Comparison of ENCODE assay signal across 8 cellular contexts in the genomic region with DNA sequence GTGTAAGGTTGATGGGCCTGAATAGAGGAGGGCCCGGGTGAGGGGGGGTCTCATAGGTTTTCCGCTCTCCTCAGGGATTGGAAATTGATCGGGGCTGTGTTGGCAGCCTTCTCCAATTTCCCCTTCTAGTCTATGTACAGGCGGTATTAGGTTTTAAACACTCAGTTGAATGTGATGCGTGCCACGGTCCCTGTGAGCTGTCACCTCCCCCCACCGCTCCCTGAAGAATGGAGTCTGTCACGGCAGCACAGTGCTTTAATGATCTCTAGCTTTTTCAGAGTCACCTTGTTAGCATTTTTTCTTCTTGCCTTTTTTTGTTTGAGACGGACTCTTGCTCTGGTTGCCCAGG. TPM values are rescaled to one million over a fixed set of nuclear protein-coding genes. Genes with fewer than 3 reads are reported as not detected.
DNase-seq lines count a peak whose midpoint lies in the region; ATAC-seq and TF ChIP-seq lines count a peak whose summit lies in the region.

No MANE protein-coding gene starts in this region.

- peak overlapping the region; percentile 99 for H3K4me2 ChIP-seq in GM23338

- H3K4me3 ChIP-seq in GM23338: peak overlapping the region; percentile 98
- peak overlapping the region; percentile 92 for H3K4me3 ChIP-seq in fibroblast of mammary gland (ENCODE audit: control insufficient read depth, low read depth, low read length)

- H3K9me3 Mint-ChIP-seq in GM23338: no peaks in the 10 kb centered on the region; the same call in 2 of the 3 replicates
- H3K9me3 Mint-ChIP-seq in progenitor cell of endocrine pancreas (ENCODE audit: low read depth): no peaks in the 10 kb centered on the region

- no peaks in the 10 kb centered on the region for H3K27me3 ChIP-seq in GM23338 (ENCODE audit: insufficient read depth)

- peaks cover 34% of the 10 kb centered on the region for H3K36me3 ChIP-seq in GM23338 (ENCODE audit: insufficient read depth)

- peaks cover 9% of the 10 kb centered on the region for H3K4me1 ChIP-seq in GM23338 (ENCODE audit: insufficient read depth)

- H3K9me2 ChIP-seq in GM23338 (ENCODE audit: insufficient read depth): no peaks in the 10 kb centered on the region

- DNase-seq in ACHN (peak; percentile 22), GM23338 (ENCODE audit: low spot score) (peak; percentile 36), fibroblast of mammary gland (ENCODE audit: low read depth) (no peak), progenitor cell of endocrine pancreas (ENCODE audit: low spot score, unreplicated experiment) (no peak), LoVo (ENCODE audit: low spot score) (no peak)

- H3K36me3 Mint-ChIP-seq in GM23338 (ENCODE audit: low read depth) (peaks cover 66% of the 10 kb centered on the region), progenitor cell of endocrine pancreas (ENCODE audit: insufficient read depth) (peaks cover 36% of the 10 kb centered on the region)

- 0 out of 2 replicates have a peak overlapping the region, but pooled peaks have one; percentile 47 for H2AFZ ChIP-seq in GM23338

- H3K27me3 Mint-ChIP-seq in GM23338 (ENCODE audit: insufficient read depth, low read depth, poor library complexity): peaks cover 18% of the 10 kb centered on the region
- H3K27me3 Mint-ChIP-seq in progenitor cell of endocrine pancreas: no peaks in the 10 kb centered on the region

- peaks cover 82% of the 10 kb centered on the region for H3K79me2 ChIP-seq in GM23338 (replicated peaks; ENCODE audit: insufficient read depth)

- peaks cover 18% of the 10 kb centered on the region for H3K4me1 Mint-ChIP-seq in GM23338
- peaks cover 33% of the 10 kb centered on the region for H3K4me1 Mint-ChIP-seq in progenitor cell of endocrine pancreas (ENCODE audit: low read depth)

- H3K27ac Mint-ChIP-seq in GM23338 (peak overlapping the region; percentile 89), progenitor cell of endocrine pancreas (peak overlapping the region; percentile 99)

- H3F3A ChIP-seq in GM23338 (replicated peaks; ENCODE audit: low read depth): 0 out of 2 replicates have a peak, but pooled peaks cover 3% of the 10 kb centered on the region

- TF ChIP-seq CTCF in GM23338 (conservative IDR thresholded peaks at IDR 0.05; ENCODE audit: low read depth in 2 of 2) (no peak), fibroblast of mammary gland (conservative IDR thresholded peaks at IDR 0.05; ENCODE audit: control insufficient read depth, insufficient read depth, low read depth, low read length) (no peak), progenitor cell of endocrine pancreas (IDR thresholded peaks at IDR 0.05; ENCODE audit: unreplicated experiment) (no peak)

- H3K27ac ChIP-seq in GM23338 (ENCODE audit: low read depth): peak overlapping the region; percentile 87

- H3K4me3 Mint-ChIP-seq in GM23338 (peak overlapping the region; percentile 89), progenitor cell of endocrine pancreas (ENCODE audit: low read depth) (peak overlapping the region; percentile 86)

- in situ Hi-C loops in ACHN (cut with HindIII; ENCODE audit: low pct_ligation_motif_present, low pct_unique_long_range_greater_than_20kb, low sequenced_read_pairs): no loop called here

- ATAC-seq in GM23338 (peak; percentile 4; the same call in 2 of the 3 replicates), GM21786 (IDR thresholded peaks at IDR 0.05; ENCODE audit: unreplicated experiment) (no peak), HG03135 (IDR thresholded peaks at IDR 0.05; ENCODE audit: unreplicated experiment) (no peak)
- peak; percentile 43 for ATAC-seq in activated CD4-positive, CD25-positive, alpha-beta regulatory T cell treated with anti-CD3 and anti-CD28 coated beads, Interleukin-2, amount 50 U/mL, for 24 hours

- H4K20me1 ChIP-seq in GM23338 (replicated peaks; ENCODE audit: insufficient read depth): peaks cover 46% of the 10 kb centered on the region

TF ChIP-seq in GM23338, 12 proteins besides CTCF, POLR2A, EP300 and RAD21 (continues in another document):
- TF ChIP-seq EZH2 (IDR thresholded peaks at IDR 0.05; ENCODE audit: low read depth, unreplicated experiment) (no peak), ZNF331 (CRISPR knock-in tag; IDR thresholded peaks at IDR 0.05; ENCODE audit: low read depth) (no peak), NANOG (IDR thresholded peaks at IDR 0.05; ENCODE audit: borderline replicate concordance) (no peak), EZH2phosphoT487 (IDR thresholded peaks at IDR 0.05; ENCODE audit: unreplicated experiment) (no peak), JUNB (IDR thresholded peaks at IDR 0.05; ENCODE audit: unreplicated experiment) (no peak), POLR2AphosphoS5 (IDR thresholded peaks at IDR 0.05; ENCODE audit: low read depth) (no peak)
- TF ChIP-seq, protein P1, sequence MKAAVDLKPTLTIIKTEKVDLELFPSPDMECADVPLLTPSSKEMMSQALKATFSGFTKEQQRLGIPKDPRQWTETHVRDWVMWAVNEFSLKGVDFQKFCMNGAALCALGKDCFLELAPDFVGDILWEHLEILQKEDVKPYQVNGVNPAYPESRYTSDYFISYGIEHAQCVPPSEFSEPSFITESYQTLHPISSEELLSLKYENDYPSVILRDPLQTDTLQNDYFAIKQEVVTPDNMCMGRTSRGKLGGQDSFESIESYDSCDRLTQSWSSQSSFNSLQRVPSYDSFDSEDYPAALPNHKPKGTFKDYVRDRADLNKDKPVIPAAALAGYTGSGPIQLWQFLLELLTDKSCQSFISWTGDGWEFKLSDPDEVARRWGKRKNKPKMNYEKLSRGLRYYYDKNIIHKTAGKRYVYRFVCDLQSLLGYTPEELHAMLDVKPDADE (IDR thresholded peaks at IDR 0.05): no peak
- TF ChIP-seq, protein P2, sequence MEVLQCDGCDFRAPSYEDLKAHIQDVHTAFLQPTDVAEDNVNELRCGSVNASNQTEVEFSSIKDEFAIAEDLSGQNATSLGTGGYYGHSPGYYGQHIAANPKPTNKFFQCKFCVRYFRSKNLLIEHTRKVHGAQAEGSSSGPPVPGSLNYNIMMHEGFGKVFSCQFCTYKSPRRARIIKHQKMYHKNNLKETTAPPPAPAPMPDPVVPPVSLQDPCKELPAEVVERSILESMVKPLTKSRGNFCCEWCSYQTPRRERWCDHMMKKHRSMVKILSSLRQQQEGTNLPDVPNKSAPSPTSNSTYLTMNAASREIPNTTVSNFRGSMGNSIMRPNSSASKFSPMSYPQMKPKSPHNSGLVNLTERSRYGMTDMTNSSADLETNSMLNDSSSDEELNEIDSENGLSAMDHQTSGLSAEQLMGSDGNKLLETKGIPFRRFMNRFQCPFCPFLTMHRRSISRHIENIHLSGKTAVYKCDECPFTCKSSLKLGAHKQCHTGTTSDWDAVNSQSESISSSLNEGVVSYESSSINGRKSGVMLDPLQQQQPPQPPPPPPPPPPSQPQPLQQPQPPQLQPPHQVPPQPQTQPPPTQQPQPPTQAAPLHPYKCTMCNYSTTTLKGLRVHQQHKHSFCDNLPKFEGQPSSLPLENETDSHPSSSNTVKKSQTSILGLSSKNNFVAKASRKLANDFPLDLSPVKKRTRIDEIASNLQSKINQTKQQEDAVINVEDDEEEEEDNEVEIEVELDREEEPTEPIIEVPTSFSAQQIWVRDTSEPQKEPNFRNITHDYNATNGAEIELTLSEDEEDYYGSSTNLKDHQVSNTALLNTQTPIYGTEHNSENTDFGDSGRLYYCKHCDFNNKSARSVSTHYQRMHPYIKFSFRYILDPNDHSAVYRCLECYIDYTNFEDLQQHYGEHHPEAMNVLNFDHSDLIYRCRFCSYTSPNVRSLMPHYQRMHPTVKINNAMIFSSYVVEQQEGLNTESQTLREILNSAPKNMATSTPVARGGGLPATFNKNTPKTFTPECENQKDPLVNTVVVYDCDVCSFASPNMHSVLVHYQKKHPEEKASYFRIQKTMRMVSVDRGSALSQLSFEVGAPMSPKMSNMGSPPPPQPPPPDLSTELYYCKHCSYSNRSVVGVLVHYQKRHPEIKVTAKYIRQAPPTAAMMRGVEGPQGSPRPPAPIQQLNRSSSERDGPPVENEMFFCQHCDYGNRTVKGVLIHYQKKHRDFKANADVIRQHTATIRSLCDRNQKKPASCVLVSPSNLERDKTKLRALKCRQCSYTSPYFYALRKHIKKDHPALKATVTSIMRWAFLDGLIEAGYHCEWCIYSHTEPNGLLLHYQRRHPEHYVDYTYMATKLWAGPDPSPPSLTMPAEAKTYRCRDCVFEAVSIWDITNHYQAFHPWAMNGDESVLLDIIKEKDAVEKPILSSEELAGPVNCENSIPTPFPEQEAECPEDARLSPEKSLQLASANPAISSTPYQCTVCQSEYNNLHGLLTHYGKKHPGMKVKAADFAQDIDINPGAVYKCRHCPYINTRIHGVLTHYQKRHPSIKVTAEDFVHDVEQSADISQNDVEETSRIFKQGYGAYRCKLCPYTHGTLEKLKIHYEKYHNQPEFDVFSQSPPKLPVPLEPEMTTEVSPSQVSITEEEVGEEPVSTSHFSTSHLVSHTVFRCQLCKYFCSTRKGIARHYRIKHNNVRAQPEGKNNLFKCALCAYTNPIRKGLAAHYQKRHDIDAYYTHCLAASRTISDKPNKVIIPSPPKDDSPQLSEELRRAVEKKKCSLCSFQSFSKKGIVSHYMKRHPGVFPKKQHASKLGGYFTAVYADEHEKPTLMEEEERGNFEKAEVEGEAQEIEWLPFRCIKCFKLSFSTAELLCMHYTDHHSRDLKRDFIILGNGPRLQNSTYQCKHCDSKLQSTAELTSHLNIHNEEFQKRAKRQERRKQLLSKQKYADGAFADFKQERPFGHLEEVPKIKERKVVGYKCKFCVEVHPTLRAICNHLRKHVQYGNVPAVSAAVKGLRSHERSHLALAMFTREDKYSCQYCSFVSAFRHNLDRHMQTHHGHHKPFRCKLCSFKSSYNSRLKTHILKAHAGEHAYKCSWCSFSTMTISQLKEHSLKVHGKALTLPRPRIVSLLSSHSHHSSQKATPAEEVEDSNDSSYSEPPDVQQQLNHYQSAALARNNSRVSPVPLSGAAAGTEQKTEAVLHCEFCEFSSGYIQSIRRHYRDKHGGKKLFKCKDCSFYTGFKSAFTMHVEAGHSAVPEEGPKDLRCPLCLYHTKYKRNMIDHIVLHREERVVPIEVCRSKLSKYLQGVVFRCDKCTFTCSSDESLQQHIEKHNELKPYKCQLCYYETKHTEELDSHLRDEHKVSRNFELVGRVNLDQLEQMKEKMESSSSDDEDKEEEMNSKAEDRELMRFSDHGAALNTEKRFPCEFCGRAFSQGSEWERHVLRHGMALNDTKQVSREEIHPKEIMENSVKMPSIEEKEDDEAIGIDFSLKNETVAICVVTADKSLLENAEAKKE (CRISPR knock-in tag; IDR thresholded peaks at IDR 0.05): no peak

RNA-seq across cellular contexts. Expression of a gene that starts 0.8 kb away (rescaled TPM):
- 329 and 388 TPM in 2 replicates for total RNA-seq in GM23338 (2014; rRNA removed; shearing (Covaris generic))
- 1,008 and 1,053 TPM in 2 replicates for polyA plus RNA-seq in GM23338 (2016; fragmentation: Nextera tagmentation; extraction: Ambion mirVana)
- total RNA-seq in progenitor cell of endocrine pancreas: 466 and 513 TPM in 2 replicates

RNA-seq across cellular contexts. Expression of a gene that starts 1.0 kb away (rescaled TPM):
- total RNA-seq in GM23338 (2014; rRNA removed; shearing (Covaris generic)): 61.0 and 69.4 TPM in 2 replicates
- polyA plus RNA-seq in GM23338 (2016; fragmentation: Nextera tagmentation; extraction: Ambion mirVana): 47.5 and 51.1 TPM in 2 replicates
- total RNA-seq in progenitor cell of endocrine pancreas: 45.2 and 48.7 TPM in 2 replicates

RNA-seq across cellular contexts. Expression of a gene that starts 49.4 kb away (rescaled TPM):
- total RNA-seq in GM23338 (2014; rRNA removed; shearing (Covaris generic)): 11.3 and 12.1 TPM in 2 replicates
- 19.0 and 19.1 TPM in 2 replicates for polyA plus RNA-seq in GM23338 (2016; fragmentation: Nextera tagmentation; extraction: Ambion mirVana)
- total RNA-seq in progenitor cell of endocrine pancreas: 0.42 and 0.65 TPM in 2 replicates

Comparison
In these comparisons a context has a peak if more than half of its experiments do, and no peak if none do; other contexts are left out.
1. DNase-seq: peak in ACHN (single experiment) and GM23338 (single experiment); none in fibroblast of mammary gland (single experiment), progenitor cell of endocrine pancreas (single experiment) and LoVo (single experiment).
2. ATAC-seq: peak in GM23338 (single experiment) and activated CD4-positive, CD25-positive, alpha-beta regulatory T cell treated with anti-CD3 and anti-CD28 coated beads, Interleukin-2, amount 50 U/mL, for 24 hours (2 of 2); none in GM21786 (single experiment) and HG03135 (single experiment).